In genomic region chr5:90590-91547, GRCh38 we compare ENCODE assay signal across 9 cellular contexts. TPM values are rescaled to one million over a fixed set of nuclear protein-coding genes. Genes with fewer than 3 reads are reported as not detected.
DNase-seq lines count a peak whose midpoint lies in the region; ATAC-seq and TF ChIP-seq lines count a peak whose summit lies in the region.
"Had no signal": no experiment of that assay in that cellular context is flagged by ENCODE, and none has a peak within 500 bp of the region (broad histone marks: within the 10 kb centered on the region; RNA-seq: fewer than 3 reads in every experiment).

No MANE protein-coding gene starts in this region.

- H3K27ac ChIP-seq in cardiac muscle cell, result peak overlapping the region; percentile 45
- H3K27ac ChIP-seq in right atrium auricular region, result no peak overlapping the region
- no peak overlapping the region for H3K27ac ChIP-seq in iPS-20b (ENCODE audit: low read length)

- H3K9me3 ChIP-seq in cardiac muscle cell (ENCODE audit: low read depth) (no peaks in the 10 kb centered on the region), right atrium auricular region (no peaks in the 10 kb centered on the region), iPS-20b (ENCODE audit: insufficient read depth, low read depth, low read length) (no peaks in the 10 kb centered on the region)
- H3K9me3 ChIP-seq: BE2C had no signal

- H3K9ac ChIP-seq in iPS-20b (ENCODE audit: low read depth, low read length), result peak overlapping the region; percentile 79; the same call in 1 of the 2 replicates

- peak; percentile 23 to 71 for DNase-seq in cardiac muscle cell (ENCODE audit: low read depth in 1 of 2, low spot score in 1 of 2)
- no peak for DNase-seq in right atrium auricular region (ENCODE audit: low spot score)
- DNase-seq in RKO (ENCODE audit: low spot score), result peak; percentile 19
- peak; percentile 38 for DNase-seq in ureter (ENCODE audit: low spot score)
- DNase-seq: BE2C had no signal

- H3K4me1 ChIP-seq in cardiac muscle cell (ENCODE audit: low read depth) (peaks cover 11% of the 10 kb centered on the region), right atrium auricular region (peaks cover 0 to 10% of the 10 kb centered on the region in 2 donors), iPS-20b (ENCODE audit: insufficient read depth, low read length) (peaks cover 17% of the 10 kb centered on the region)
- H3K4me1 ChIP-seq: BE2C had no signal

- ATAC-seq in GM21515 (IDR thresholded peaks at IDR 0.05; ENCODE audit: unreplicated experiment) (no peak), GM21825 (IDR thresholded peaks at IDR 0.05; ENCODE audit: unreplicated experiment) (no peak), GM18867 (IDR thresholded peaks at IDR 0.05; ENCODE audit: unreplicated experiment) (no peak)

- H3K4me3 ChIP-seq in cardiac muscle cell, result no peak overlapping the region
- H3K4me3 ChIP-seq in right atrium auricular region, result no peak overlapping the region
- H3K4me3 ChIP-seq in iPS-20b (ENCODE audit: low read length), result peak overlapping the region; percentile 60; the same call in 1 of the 2 replicates

- H3K27me3 ChIP-seq in cardiac muscle cell, result no peaks in the 10 kb centered on the region
- H3K27me3 ChIP-seq in right atrium auricular region, result no peaks in the 10 kb centered on the region
- peaks cover 10% of the 10 kb centered on the region; the same call in 1 of the 2 replicates for H3K27me3 ChIP-seq in iPS-20b (ENCODE audit: insufficient read depth, low read length)

- H3K36me3 ChIP-seq in cardiac muscle cell (no peaks in the 10 kb centered on the region), right atrium auricular region (no peaks in the 10 kb centered on the region), iPS-20b (ENCODE audit: insufficient read depth, low read depth, low read length) (peaks cover 21% of the 10 kb centered on the region)
- H3K36me3 ChIP-seq: BE2C had no signal

- TF ChIP-seq CTCF in cardiac muscle cell (IDR thresholded peaks at IDR 0.05; ENCODE audit: low read depth, low read length) (no peak), right atrium auricular region (IDR thresholded peaks at IDR 0.05) (no peak)

RNA-seq across cellular contexts. Expression of gene PLEKHG4B, which starts 1.1 kb away (rescaled TPM):
- 15.0 and 20.1 TPM in 2 replicates for total RNA-seq in cardiac muscle cell
- polyA plus RNA-seq in cardiac muscle cell, result 8.1 and 9.9 TPM in 2 replicates
- under 1 TPM; 0.08 to 0.48 TPM for total RNA-seq in right atrium auricular region
- 9.5 TPM for total RNA-seq in ureter
